ENCODE assay signal across 29 cellular contexts in the genomic region with DNA sequence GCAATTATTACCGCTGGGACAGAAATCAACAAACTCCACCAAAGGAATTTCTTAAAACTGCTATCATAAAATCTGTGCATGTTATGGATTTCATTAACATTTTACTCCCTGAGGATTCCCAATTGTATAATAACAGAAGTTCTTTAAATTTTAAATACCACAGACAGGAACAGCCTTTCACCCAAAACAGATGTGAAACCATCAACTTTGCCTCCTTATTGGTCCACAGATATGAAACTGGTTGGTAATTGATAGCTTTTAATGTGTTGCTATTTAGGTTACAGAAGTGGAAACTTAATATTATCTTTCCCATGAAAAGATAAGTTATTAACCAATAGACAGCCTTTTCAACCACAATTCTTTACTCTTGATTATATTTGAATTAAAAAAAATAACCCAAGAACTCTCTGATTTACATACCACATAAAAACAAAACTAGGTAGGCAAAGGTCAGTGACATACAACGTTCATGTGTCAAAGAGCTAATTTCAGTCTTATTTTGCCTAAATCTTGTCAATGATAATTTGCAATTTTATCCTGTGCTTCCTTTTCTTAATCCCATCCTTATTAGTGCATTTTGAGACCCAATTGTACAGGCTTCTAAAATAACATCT.
DNase-seq lines count a peak whose midpoint lies in the region; ATAC-seq, FAIRE-seq and TF ChIP-seq lines count a peak whose summit lies in the region.
"Had no signal": no experiment of that assay in that cellular context is flagged by ENCODE, and none has a peak within 500 bp of the region (broad histone marks: within the 10 kb centered on the region; RNA-seq: fewer than 3 reads in every experiment).

No MANE protein-coding gene starts in this region.

- DNase-seq in CD1c-positive myeloid dendritic cell (ENCODE audit: extremely low spot score) (peak; percentile 9), MV-4-11 (lab: John Stamatoyannopoulos, UW) (peak; percentile 61), Peyer's patch (no peak)
- no peak for DNase-seq in stimulated activated effector memory CD8-positive, alpha-beta T cell treated with anti-CD3 and anti-CD28 coated beads, Interleukin-12 subunit alpha, Interleukin-12 subunit beta, amount 100 ng/mL, for 72 hours (ENCODE audit: low spot score in 2 of 2)
- DNase-seq in activated CD4-positive, alpha-beta T cell treated with anti-CD3 and anti-CD28 coated beads for 36 hours: no peak
- no peak for DNase-seq in activated CD4-positive, alpha-beta T cell treated with anti-CD3 and anti-CD28 coated beads, Interleukin-2, amount 50 U/mL, for 1 hour
- DNase-seq: activated CD4-positive, alpha-beta T cell treated with anti-CD3 and anti-CD28 coated beads for 48 hours; activated naive CD4-positive, alpha-beta T cell treated with Interleukin-2 at 50 U/mL for 16 hours; activated T-cell treated with anti-CD3 and anti-CD28 coated beads, Interleukin-2, amount 50 U/mL, for 48 hours; DMS79 treated with DMSO at 0.1 percent for 48 hours; KG1; left lung; NCI-H1436; NCI-H446; NCI-H82; OCI-M1; posterior cingulate gyrus; right cardiac atrium; Right ventricle myocardium superior; stimulated activated CD4-positive, alpha-beta T cell treated with anti-CD3 and anti-CD28 coated beads, Interleukin-2, amount 100 ng/mL, for 48 hours; substantia nigra had no signal

- FAIRE-seq in islet of Langerhans (lab: Jason Lieb, UNC): peak; percentile 75
- FAIRE-seq: H54 had no signal

- no peak for TF ChIP-seq CTCF in Peyer's patch (IDR thresholded peaks at IDR 0.05)

- H3K27ac ChIP-seq in Peyer's patch: no peak overlapping the region
- H3K27ac ChIP-seq: C4-2B, gastroesophageal sphincter, left lung had no signal

- H3K36me3 ChIP-seq in Peyer's patch: peaks cover 0 to 7% (median 0%) of the 10 kb centered on the region in 3 donors
- H3K36me3 ChIP-seq: left lung had no signal

- H3K36me3 Mint-ChIP-seq in stimulated activated effector memory CD8-positive, alpha-beta T cell treated with anti-CD3 and anti-CD28 coated beads, Interleukin-12 subunit alpha, Interleukin-12 subunit beta, amount 100 ng/mL, for 72 hours: peaks cover 5% of the 10 kb centered on the region
- H3K36me3 Mint-ChIP-seq in activated CD4-positive, alpha-beta T cell treated with anti-CD3 and anti-CD28 coated beads for 36 hours (ENCODE audit: low read depth): no peaks in the 10 kb centered on the region

- H3K4me1 ChIP-seq in Peyer's patch: no peaks in the 10 kb centered on the region

- CTCF ChIA-PET in activated CD4-positive, alpha-beta T cell treated with anti-CD3 and anti-CD28 coated beads for 36 hours (lab: Charles Lee): no interaction called here

- H3K4me1 Mint-ChIP-seq in stimulated activated effector memory CD8-positive, alpha-beta T cell treated with anti-CD3 and anti-CD28 coated beads, Interleukin-12 subunit alpha, Interleukin-12 subunit beta, amount 100 ng/mL, for 72 hours: peaks cover 15% of the 10 kb centered on the region
- peaks cover 36% of the 10 kb centered on the region for H3K4me1 Mint-ChIP-seq in activated CD4-positive, alpha-beta T cell treated with anti-CD3 and anti-CD28 coated beads for 36 hours

- POLR2A ChIA-PET in activated CD4-positive, alpha-beta T cell treated with anti-CD3 and anti-CD28 coated beads for 36 hours (lab: Charles Lee): no interaction called here

- TF ChIP-seq POLR2A in Peyer's patch (IDR thresholded peaks at IDR 0.05): no peak

- no peak overlapping the region for H3K4me3 Mint-ChIP-seq in stimulated activated effector memory CD8-positive, alpha-beta T cell treated with anti-CD3 and anti-CD28 coated beads, Interleukin-12 subunit alpha, Interleukin-12 subunit beta, amount 100 ng/mL, for 72 hours
- H3K4me3 Mint-ChIP-seq in activated CD4-positive, alpha-beta T cell treated with anti-CD3 and anti-CD28 coated beads for 36 hours: no peak overlapping the region
- H3K4me3 Mint-ChIP-seq: T-helper 2 cell treated with Interferon-gamma antibody and Interleukin-4, amounts not matched to agents 5 μg/mL and 100 μg/mL, for 36 hours; type B pancreatic cell had no signal

- H3K27me3 Mint-ChIP-seq in activated CD4-positive, alpha-beta T cell treated with anti-CD3 and anti-CD28 coated beads for 36 hours: peaks cover 9% of the 10 kb centered on the region
- H3K27me3 Mint-ChIP-seq: type B pancreatic cell had no signal

- H3K27ac Mint-ChIP-seq in stimulated activated effector memory CD8-positive, alpha-beta T cell treated with anti-CD3 and anti-CD28 coated beads, Interleukin-12 subunit alpha, Interleukin-12 subunit beta, amount 100 ng/mL, for 72 hours: no peak overlapping the region
- H3K27ac Mint-ChIP-seq in activated CD4-positive, alpha-beta T cell treated with anti-CD3 and anti-CD28 coated beads for 36 hours: no peak overlapping the region
- H3K27ac Mint-ChIP-seq: T-helper 2 cell treated with Interferon-gamma antibody and Interleukin-4, amounts not matched to agents 5 μg/mL and 100 μg/mL, for 36 hours; type B pancreatic cell had no signal

- H3K4me3 ChIP-seq in Peyer's patch: no peak overlapping the region
- H3K4me3 ChIP-seq: gastroesophageal sphincter, left lung had no signal

- no peaks in the 10 kb centered on the region for H3K9me3 Mint-ChIP-seq in stimulated activated effector memory CD8-positive, alpha-beta T cell treated with anti-CD3 and anti-CD28 coated beads, Interleukin-12 subunit alpha, Interleukin-12 subunit beta, amount 100 ng/mL, for 72 hours
- H3K9me3 Mint-ChIP-seq in activated CD4-positive, alpha-beta T cell treated with anti-CD3 and anti-CD28 coated beads for 36 hours (ENCODE audit: low read depth): no peaks in the 10 kb centered on the region
- H3K9me3 Mint-ChIP-seq: T-helper 2 cell treated with Interferon-gamma antibody and Interleukin-4, amounts not matched to agents 5 μg/mL and 100 μg/mL, for 36 hours; type B pancreatic cell had no signal

- ATAC-seq in GM19351 (IDR thresholded peaks at IDR 0.05; ENCODE audit: unreplicated experiment): peak; percentile 56
- ATAC-seq in stimulated activated effector memory CD8-positive, alpha-beta T cell treated with anti-CD3 and anti-CD28 coated beads, Interleukin-12 subunit alpha, Interleukin-12 subunit beta, amount 100 ng/mL, for 72 hours: no peak
- no peak for ATAC-seq in activated CD4-positive, alpha-beta T cell treated with anti-CD3 and anti-CD28 coated beads for 36 hours
- ATAC-seq: esophagus mucosa, gastroesophageal sphincter, left lung, right cardiac atrium had no signal

- H3K9me3 ChIP-seq in Peyer's patch: no peaks in the 10 kb centered on the region
- H3K9me3 ChIP-seq: gastroesophageal sphincter, left lung had no signal

- intact Hi-C loops in activated CD4-positive, alpha-beta T cell treated with anti-CD3 and anti-CD28 coated beads for 36 hours (cut with DNase I, micrococcal nuclease): no loop called here

- H3K27me3 ChIP-seq in Peyer's patch: no peaks in the 10 kb centered on the region
- H3K27me3 ChIP-seq: gastroesophageal sphincter, left lung had no signal

Comparison
In these comparisons a context has a peak if more than half of its experiments do, and no peak if none do; other contexts are left out.
1. DNase-seq: peak in CD1c-positive myeloid dendritic cell (single experiment) and MV-4-11 (single experiment); none in stimulated activated effector memory CD8-positive, alpha-beta T cell treated with anti-CD3 and anti-CD28 coated beads, Interleukin-12 subunit alpha, Interleukin-12 subunit beta, amount 100 ng/mL, for 72 hours (0 of 2), activated CD4-positive, alpha-beta T cell treated with anti-CD3 and anti-CD28 coated beads for 36 hours (single experiment), activated CD4-positive, alpha-beta T cell treated with anti-CD3 and anti-CD28 coated beads, Interleukin-2, amount 50 U/mL, for 1 hour (single experiment) and Peyer's patch (0 of 3).